ENCODE assay signal across 7 cellular contexts in genomic region chr5:95973793-95974325, GRCh38. TPM values are rescaled to one million over a fixed set of nuclear protein-coding genes. Genes with fewer than 3 reads are reported as not detected.
DNase-seq lines count a peak whose midpoint lies in the region; ATAC-seq and TF ChIP-seq lines count a peak whose summit lies in the region.

No MANE protein-coding gene starts in this region.

- H3K4me3 Mint-ChIP-seq in natural killer cell treated with Interleukin-12 subunit alpha and Interleukin-12 subunit beta and Interleukin-15 and Interleukin-18, amount 100 ng/mL, for 72 hours, result peak overlapping the region; percentile 61
- no peak overlapping the region for H3K4me3 Mint-ChIP-seq in endothelial cell (ENCODE audit: unreplicated experiment)

- peak; percentile 47 for DNase-seq in RKO (ENCODE audit: low spot score)
- peak; percentile 92 for DNase-seq in natural killer cell treated with Interleukin-12 subunit alpha and Interleukin-12 subunit beta and Interleukin-15 and Interleukin-18, amount 100 ng/mL, for 72 hours (ENCODE audit: low spot score)
- DNase-seq in endothelial cell (ENCODE audit: low spot score), result no peak
- no peak for DNase-seq in SK-N-DZ (ENCODE audit: low spot score)
- DNase-seq in GM19240 (ENCODE audit: insufficient read length, low spot score), result no peak

- H3K36me3 Mint-ChIP-seq in natural killer cell treated with Interleukin-12 subunit alpha and Interleukin-12 subunit beta and Interleukin-15 and Interleukin-18, amount 100 ng/mL, for 72 hours, result no peaks in the 10 kb centered on the region
- no peaks in the 10 kb centered on the region for H3K36me3 Mint-ChIP-seq in endothelial cell (ENCODE audit: low read depth, unreplicated experiment)

- H3K27ac Mint-ChIP-seq in natural killer cell treated with Interleukin-12 subunit alpha and Interleukin-12 subunit beta and Interleukin-15 and Interleukin-18, amount 100 ng/mL, for 72 hours, result peak overlapping the region; percentile 76 to 83
- no peak overlapping the region for H3K27ac Mint-ChIP-seq in endothelial cell (ENCODE audit: unreplicated experiment)

- H3K27me3 Mint-ChIP-seq in natural killer cell treated with Interleukin-12 subunit alpha and Interleukin-12 subunit beta and Interleukin-15 and Interleukin-18, amount 100 ng/mL, for 72 hours, result no peaks in the 10 kb centered on the region
- H3K27me3 Mint-ChIP-seq in endothelial cell (ENCODE audit: unreplicated experiment), result peaks cover 2% of the 10 kb centered on the region

- peaks cover 19 to 21% of the 10 kb centered on the region in 2 donors for H3K4me1 Mint-ChIP-seq in natural killer cell treated with Interleukin-12 subunit alpha and Interleukin-12 subunit beta and Interleukin-15 and Interleukin-18, amount 100 ng/mL, for 72 hours (ENCODE audit: low read depth in 2 of 2)
- H3K4me1 Mint-ChIP-seq in endothelial cell (ENCODE audit: unreplicated experiment), result no peaks in the 10 kb centered on the region

- H3K9me3 Mint-ChIP-seq in natural killer cell treated with Interleukin-12 subunit alpha and Interleukin-12 subunit beta and Interleukin-15 and Interleukin-18, amount 100 ng/mL, for 72 hours, result peaks cover 2% of the 10 kb centered on the region
- H3K9me3 Mint-ChIP-seq in endothelial cell (ENCODE audit: unreplicated experiment), result no peaks in the 10 kb centered on the region

- ATAC-seq in GM18909 (IDR thresholded peaks at IDR 0.05; ENCODE audit: poor library complexity, unreplicated experiment) (peak; percentile 98), HG02870 (IDR thresholded peaks at IDR 0.05; ENCODE audit: unreplicated experiment) (peak; percentile 94)
- ATAC-seq in natural killer cell treated with Interleukin-12 subunit alpha and Interleukin-12 subunit beta and Interleukin-15 and Interleukin-18, amount 100 ng/mL, for 72 hours, result peak; percentile 99 to 100

- TF ChIP-seq CTCF in endothelial cell (IDR thresholded peaks at IDR 0.05; ENCODE audit: unreplicated experiment), result no peak

RNA-seq across cellular contexts. Expression of gene ELL2, which starts 12.2 kb away (rescaled TPM):
- total RNA-seq in natural killer cell treated with Interleukin-12 subunit alpha and Interleukin-12 subunit beta and Interleukin-15 and Interleukin-18, amount 100 ng/mL, for 72 hours, result 100 to 1,000 TPM; 110 to 200 TPM
- 21.6 TPM for total RNA-seq in endothelial cell (ENCODE audit: unreplicated experiment)
- polyA plus RNA-seq in SK-N-DZ (2014; cell fraction: cytosol; rRNA removed), result 0.16 TPM in 1 of 2 replicates, not detected in the other
- polyA plus RNA-seq in SK-N-DZ (2014; cell fraction: nucleus; rRNA removed), result 0.13 TPM in 1 of 2 replicates, not detected in the other

Comparison
In these comparisons a context has a peak if more than half of its experiments do, and no peak if none do; other contexts are left out.
1. DNase-seq: peak in RKO (single experiment) and natural killer cell treated with Interleukin-12 subunit alpha and Interleukin-12 subunit beta and Interleukin-15 and Interleukin-18, amount 100 ng/mL, for 72 hours (single experiment); none in endothelial cell (single experiment), SK-N-DZ (single experiment) and GM19240 (single experiment).
2. Peak in every context shown above with its lines, with median percentiles within 50 percentile points of each other: ATAC-seq.